Comparison of ENCODE assay signal across 8 cellular contexts in the genomic region with DNA sequence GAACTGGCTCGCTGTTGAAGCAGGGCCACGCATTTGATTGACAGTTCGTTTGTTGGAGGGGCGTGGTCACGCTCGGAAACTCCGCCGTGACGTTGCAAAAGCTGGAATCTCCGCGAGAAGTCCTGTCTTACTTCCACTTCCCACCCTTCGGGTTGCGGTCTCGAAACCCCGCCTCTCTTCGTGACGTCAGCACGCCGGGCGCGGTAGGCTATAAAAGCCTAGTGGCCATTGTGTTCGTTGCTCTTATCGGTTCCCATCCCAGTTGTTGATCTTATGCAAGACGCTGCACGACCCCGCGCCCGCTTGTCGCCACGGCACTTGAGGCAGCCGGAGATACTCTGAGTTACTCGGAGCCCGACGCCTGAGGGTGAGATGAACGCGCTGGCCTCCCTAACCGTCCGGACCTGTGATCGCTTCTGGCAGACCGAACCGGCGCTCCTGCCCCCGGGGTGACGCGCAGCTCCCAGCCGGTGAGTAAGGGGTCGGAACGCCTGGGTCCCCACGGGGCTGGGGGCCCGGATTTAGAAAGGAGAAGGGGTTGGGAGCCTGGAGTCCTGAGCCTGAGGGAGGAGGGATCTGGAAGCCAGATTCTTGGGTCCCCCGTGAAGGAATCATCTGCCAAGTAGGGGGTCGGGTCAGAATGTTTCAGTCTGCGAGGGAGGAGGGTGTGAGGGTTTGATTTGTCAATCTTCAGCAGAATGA. TPM values are rescaled to one million over a fixed set of nuclear protein-coding genes. Genes with fewer than 3 reads are reported as not detected.
DNase-seq lines count a peak whose midpoint lies in the region; ATAC-seq and TF ChIP-seq lines count a peak whose summit lies in the region.

TSS of gene PPP1R15A (plus strand) at position 240 of the 702 bp plus-strand sequence. CDS start 813 bp downstream, outside the sequence.

- POLR2A ChIA-PET in AG04450 (lab: Yijun Ruan, JAX) = interaction anchor here (0.6 to 4.9 kb wide), 35 partner anchors 8 to 807 kb away, joined by 3 to 83 read pairs (median 4); partner anchors contain the start of genes BCAT2, FTL, GYS1 and NUCB1

- peaks cover 4% of the 10 kb centered on the region; the same call in 1 of the 2 replicates for H3K9me3 ChIP-seq in AG04450 (ENCODE audit: control insufficient read depth, insufficient read depth, low read length)

- DNase-seq in AG04450 (ENCODE audit: low read depth, low spot score) (peak; percentile 96), HK-2 (ENCODE audit: unreplicated experiment) (peak; percentile 98), NCI-H82 treated with DMSO at 0.1 percent for 48 hours (lab: John Stamatoyannopoulos, UW; ENCODE audit: unreplicated experiment) (peak; percentile 95), dermis blood vessel endothelial cell (peak; percentile 98), left lobe of liver (ENCODE audit: low spot score) (peak; percentile 99)
- DNase-seq in activated CD4-positive, alpha-beta T cell treated with anti-CD3 and anti-CD28 coated beads, Interleukin-2, amount 50 U/mL, for 48 hours = peak; percentile 99 to 100
- DNase-seq in stimulated activated CD4-positive, alpha-beta T cell treated with anti-CD3 and anti-CD28 coated beads, Interleukin-2, amount 100 ng/mL, for 24 hours = peak; percentile 98 to 99

- H3K27me3 ChIP-seq in AG04450 (ENCODE audit: control insufficient read depth, insufficient read depth, low read length) = no peaks in the 10 kb centered on the region

- CTCF ChIA-PET in AG04450 (lab: Charles Lee) = interaction anchor here (1.0 to 1.1 kb wide), 2 partner anchors 84 to 85 kb away, joined by 3 to 4 read pairs; no protein-coding TSS in a partner anchor

- TF ChIP-seq CTCF in AG04450 (IDR thresholded peaks at IDR 0.05; ENCODE audit: low read depth, low read length) = no peak

- peak within 1 kb of the TSS; percentile 99 for H3K4me3 ChIP-seq in AG04450 (ENCODE audit: low read depth, low read length)

- ATAC-seq in GM19023 (IDR thresholded peaks at IDR 0.05; ENCODE audit: unreplicated experiment) = peak; percentile 43
- ATAC-seq in left lobe of liver = peak; percentile 81

- H3K27ac ChIP-seq in AG04450 (ENCODE audit: low read depth, low read length) = peak within 1 kb of the TSS; percentile 100

RNA-seq across cellular contexts. Expression of gene PPP1R15A, which starts in this region (rescaled TPM):
- polyA plus RNA-seq in AG04450 (2011; rRNA removed) = 36.5 and 37.2 TPM in 2 replicates
- polyA minus RNA-seq in AG04450 (2011; rRNA and poly(A)+ RNA removed) = 20.5 and 22.8 TPM in 2 replicates
- total RNA-seq in dermis blood vessel endothelial cell = 39.2 and 59.6 TPM in 2 replicates
- 5.7 TPM for total RNA-seq in left lobe of liver

Comparison
In these comparisons a context has a peak if more than half of its experiments do, and no peak if none do; other contexts are left out.
1. Peak in every context shown above with its lines: DNase-seq, ATAC-seq, H3K4me3 ChIP-seq and H3K27ac ChIP-seq.